ENCODE assay signal across 1 cellular context in the genomic region with DNA sequence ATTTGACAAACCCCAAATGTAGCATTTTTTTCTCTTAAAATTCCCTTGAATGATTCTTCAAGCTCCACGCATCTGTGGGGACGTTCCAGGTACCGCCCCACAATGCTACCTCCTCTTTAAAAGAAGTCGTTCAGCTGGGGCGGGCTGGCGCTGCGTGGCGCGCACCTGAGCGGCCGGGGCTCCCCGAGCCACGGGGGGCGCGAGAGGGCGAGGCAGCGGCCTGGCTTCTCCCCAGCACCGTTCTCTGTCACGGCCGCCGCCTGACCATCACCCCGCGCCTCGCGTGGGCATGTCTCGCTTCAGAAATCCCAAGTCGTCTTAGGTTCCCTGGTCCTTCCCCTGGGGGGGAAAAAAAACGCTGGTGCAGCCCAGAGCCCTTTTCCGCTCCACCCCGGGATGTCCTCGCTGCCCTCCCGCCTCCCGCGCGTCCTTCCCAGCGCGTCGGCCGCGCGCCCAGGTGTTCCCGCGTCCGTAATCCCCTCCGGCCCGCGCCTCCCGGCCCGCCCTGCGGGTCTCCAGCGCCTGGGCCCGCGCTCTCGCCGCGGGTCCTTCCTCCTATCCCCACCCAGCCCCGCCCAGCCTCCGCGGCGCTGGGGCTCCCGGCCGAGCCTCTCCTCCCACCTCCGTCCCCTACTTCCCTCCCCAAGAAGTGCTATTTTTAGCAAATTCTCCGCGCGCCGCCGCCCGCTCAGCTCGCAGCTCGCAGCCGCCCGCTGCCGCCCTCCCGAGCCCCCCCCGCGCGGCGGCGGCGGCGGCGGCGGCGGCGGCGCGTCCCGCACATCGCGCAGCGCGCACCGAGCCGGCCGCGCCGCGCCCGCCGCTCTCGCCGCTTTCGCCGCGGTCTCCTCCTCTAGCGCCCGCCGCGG.
A peak's percentile ranks its signal among the peaks of the same experiment; 100 is the strongest.
TF ChIP-seq lines count a peak whose summit lies in the region.

No MANE protein-coding gene starts in this region.

TF ChIP-seq in WTC11, 78 proteins besides CTCF, POLR2A, EP300 and RAD21 (continued from another document and continues in another):
- TF ChIP-seq, protein P1, sequence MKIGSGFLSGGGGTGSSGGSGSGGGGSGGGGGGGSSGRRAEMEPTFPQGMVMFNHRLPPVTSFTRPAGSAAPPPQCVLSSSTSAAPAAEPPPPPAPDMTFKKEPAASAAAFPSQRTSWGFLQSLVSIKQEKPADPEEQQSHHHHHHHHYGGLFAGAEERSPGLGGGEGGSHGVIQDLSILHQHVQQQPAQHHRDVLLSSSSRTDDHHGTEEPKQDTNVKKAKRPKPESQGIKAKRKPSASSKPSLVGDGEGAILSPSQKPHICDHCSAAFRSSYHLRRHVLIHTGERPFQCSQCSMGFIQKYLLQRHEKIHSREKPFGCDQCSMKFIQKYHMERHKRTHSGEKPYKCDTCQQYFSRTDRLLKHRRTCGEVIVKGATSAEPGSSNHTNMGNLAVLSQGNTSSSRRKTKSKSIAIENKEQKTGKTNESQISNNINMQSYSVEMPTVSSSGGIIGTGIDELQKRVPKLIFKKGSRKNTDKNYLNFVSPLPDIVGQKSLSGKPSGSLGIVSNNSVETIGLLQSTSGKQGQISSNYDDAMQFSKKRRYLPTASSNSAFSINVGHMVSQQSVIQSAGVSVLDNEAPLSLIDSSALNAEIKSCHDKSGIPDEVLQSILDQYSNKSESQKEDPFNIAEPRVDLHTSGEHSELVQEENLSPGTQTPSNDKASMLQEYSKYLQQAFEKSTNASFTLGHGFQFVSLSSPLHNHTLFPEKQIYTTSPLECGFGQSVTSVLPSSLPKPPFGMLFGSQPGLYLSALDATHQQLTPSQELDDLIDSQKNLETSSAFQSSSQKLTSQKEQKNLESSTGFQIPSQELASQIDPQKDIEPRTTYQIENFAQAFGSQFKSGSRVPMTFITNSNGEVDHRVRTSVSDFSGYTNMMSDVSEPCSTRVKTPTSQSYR (CRISPR knock-in tag; IDR thresholded peaks at IDR 0.05): no peak
- TF ChIP-seq ZNF416 (CRISPR knock-in tag; IDR thresholded peaks at IDR 0.05): no peak
- 0 out of 2 replicates have a peak, but pooled peaks have one; percentile 45 for TF ChIP-seq MYBL2 (CRISPR knock-in tag; IDR thresholded peaks at IDR 0.05)
- TF ChIP-seq GTF2I (CRISPR knock-in tag; conservative IDR thresholded peaks at IDR 0.05): no peak
- TF ChIP-seq TCF7 (CRISPR knock-in tag; IDR thresholded peaks at IDR 0.05; ENCODE audit: low read depth): 0 out of 2 replicates have a peak, but pooled peaks have one; percentile 27
- TF ChIP-seq NFE2L1 (CRISPR knock-in tag; IDR thresholded peaks at IDR 0.05): no peak
- TF ChIP-seq, protein P2, sequence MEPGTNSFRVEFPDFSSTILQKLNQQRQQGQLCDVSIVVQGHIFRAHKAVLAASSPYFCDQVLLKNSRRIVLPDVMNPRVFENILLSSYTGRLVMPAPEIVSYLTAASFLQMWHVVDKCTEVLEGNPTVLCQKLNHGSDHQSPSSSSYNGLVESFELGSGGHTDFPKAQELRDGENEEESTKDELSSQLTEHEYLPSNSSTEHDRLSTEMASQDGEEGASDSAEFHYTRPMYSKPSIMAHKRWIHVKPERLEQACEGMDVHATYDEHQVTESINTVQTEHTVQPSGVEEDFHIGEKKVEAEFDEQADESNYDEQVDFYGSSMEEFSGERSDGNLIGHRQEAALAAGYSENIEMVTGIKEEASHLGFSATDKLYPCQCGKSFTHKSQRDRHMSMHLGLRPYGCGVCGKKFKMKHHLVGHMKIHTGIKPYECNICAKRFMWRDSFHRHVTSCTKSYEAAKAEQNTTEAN (CRISPR knock-in tag; IDR thresholded peaks at IDR 0.05): 0 out of 2 replicates have a peak, but pooled peaks have one; percentile 33
- TF ChIP-seq FOXJ3 (CRISPR knock-in tag; IDR thresholded peaks at IDR 0.05; ENCODE audit: borderline replicate concordance): no peak
- TF ChIP-seq SMAD3 (CRISPR knock-in tag; IDR thresholded peaks at IDR 0.05; ENCODE audit: borderline replicate concordance): no peak
- TF ChIP-seq ESRRA (CRISPR knock-in tag; IDR thresholded peaks at IDR 0.05; ENCODE audit: borderline replicate concordance): no peak
- TF ChIP-seq, protein P3, sequence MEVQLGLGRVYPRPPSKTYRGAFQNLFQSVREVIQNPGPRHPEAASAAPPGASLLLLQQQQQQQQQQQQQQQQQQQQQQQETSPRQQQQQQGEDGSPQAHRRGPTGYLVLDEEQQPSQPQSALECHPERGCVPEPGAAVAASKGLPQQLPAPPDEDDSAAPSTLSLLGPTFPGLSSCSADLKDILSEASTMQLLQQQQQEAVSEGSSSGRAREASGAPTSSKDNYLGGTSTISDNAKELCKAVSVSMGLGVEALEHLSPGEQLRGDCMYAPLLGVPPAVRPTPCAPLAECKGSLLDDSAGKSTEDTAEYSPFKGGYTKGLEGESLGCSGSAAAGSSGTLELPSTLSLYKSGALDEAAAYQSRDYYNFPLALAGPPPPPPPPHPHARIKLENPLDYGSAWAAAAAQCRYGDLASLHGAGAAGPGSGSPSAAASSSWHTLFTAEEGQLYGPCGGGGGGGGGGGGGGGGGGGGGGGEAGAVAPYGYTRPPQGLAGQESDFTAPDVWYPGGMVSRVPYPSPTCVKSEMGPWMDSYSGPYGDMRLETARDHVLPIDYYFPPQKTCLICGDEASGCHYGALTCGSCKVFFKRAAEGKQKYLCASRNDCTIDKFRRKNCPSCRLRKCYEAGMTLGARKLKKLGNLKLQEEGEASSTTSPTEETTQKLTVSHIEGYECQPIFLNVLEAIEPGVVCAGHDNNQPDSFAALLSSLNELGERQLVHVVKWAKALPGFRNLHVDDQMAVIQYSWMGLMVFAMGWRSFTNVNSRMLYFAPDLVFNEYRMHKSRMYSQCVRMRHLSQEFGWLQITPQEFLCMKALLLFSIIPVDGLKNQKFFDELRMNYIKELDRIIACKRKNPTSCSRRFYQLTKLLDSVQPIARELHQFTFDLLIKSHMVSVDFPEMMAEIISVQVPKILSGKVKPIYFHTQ (CRISPR knock-in tag; IDR thresholded peaks at IDR 0.05): no peak
- no peak for TF ChIP-seq ZNF219 (CRISPR knock-in tag; IDR thresholded peaks at IDR 0.05; ENCODE audit: borderline replicate concordance)
- TF ChIP-seq, protein P4, sequence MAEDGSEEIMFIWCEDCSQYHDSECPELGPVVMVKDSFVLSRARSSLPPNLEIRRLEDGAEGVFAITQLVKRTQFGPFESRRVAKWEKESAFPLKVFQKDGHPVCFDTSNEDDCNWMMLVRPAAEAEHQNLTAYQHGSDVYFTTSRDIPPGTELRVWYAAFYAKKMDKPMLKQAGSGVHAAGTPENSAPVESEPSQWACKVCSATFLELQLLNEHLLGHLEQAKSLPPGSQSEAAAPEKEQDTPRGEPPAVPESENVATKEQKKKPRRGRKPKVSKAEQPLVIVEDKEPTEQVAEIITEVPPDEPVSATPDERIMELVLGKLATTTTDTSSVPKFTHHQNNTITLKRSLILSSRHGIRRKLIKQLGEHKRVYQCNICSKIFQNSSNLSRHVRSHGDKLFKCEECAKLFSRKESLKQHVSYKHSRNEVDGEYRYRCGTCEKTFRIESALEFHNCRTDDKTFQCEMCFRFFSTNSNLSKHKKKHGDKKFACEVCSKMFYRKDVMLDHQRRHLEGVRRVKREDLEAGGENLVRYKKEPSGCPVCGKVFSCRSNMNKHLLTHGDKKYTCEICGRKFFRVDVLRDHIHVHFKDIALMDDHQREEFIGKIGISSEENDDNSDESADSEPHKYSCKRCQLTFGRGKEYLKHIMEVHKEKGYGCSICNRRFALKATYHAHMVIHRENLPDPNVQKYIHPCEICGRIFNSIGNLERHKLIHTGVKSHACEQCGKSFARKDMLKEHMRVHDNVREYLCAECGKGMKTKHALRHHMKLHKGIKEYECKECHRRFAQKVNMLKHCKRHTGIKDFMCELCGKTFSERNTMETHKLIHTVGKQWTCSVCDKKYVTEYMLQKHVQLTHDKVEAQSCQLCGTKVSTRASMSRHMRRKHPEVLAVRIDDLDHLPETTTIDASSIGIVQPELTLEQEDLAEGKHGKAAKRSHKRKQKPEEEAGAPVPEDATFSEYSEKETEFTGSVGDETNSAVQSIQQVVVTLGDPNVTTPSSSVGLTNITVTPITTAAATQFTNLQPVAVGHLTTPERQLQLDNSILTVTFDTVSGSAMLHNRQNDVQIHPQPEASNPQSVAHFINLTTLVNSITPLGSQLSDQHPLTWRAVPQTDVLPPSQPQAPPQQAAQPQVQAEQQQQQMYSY (CRISPR knock-in tag; IDR thresholded peaks at IDR 0.05): peak; percentile 51; the same call in 1 of the 2 replicates
- TF ChIP-seq ELF4 (CRISPR knock-in tag; IDR thresholded peaks at IDR 0.05; ENCODE audit: low read depth): no peak
- TF ChIP-seq NR1H2 (CRISPR knock-in tag; IDR thresholded peaks at IDR 0.05): no peak
- no peak for TF ChIP-seq ZNF232 (CRISPR knock-in tag; IDR thresholded peaks at IDR 0.05)
- TF ChIP-seq, protein P5, sequence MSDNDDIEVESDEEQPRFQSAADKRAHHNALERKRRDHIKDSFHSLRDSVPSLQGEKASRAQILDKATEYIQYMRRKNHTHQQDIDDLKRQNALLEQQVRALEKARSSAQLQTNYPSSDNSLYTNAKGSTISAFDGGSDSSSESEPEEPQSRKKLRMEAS (CRISPR knock-in tag; IDR thresholded peaks at IDR 0.05): 0 out of 2 replicates have a peak, but pooled peaks have one; percentile 13
- no peak for TF ChIP-seq EMX1 (CRISPR knock-in tag; IDR thresholded peaks at IDR 0.05)
- TF ChIP-seq, protein P6, sequence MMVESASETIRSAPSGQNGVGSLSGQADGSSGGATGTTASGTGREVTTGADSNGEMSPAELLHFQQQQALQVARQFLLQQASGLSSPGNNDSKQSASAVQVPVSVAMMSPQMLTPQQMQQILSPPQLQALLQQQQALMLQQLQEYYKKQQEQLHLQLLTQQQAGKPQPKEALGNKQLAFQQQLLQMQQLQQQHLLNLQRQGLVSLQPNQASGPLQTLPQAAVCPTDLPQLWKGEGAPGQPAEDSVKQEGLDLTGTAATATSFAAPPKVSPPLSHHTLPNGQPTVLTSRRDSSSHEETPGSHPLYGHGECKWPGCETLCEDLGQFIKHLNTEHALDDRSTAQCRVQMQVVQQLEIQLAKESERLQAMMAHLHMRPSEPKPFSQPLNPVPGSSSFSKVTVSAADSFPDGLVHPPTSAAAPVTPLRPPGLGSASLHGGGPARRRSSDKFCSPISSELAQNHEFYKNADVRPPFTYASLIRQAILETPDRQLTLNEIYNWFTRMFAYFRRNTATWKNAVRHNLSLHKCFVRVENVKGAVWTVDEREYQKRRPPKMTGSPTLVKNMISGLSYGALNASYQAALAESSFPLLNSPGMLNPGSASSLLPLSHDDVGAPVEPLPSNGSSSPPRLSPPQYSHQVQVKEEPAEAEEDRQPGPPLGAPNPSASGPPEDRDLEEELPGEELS (CRISPR knock-in tag; IDR thresholded peaks at IDR 0.05): no peak
- TF ChIP-seq, protein P7, sequence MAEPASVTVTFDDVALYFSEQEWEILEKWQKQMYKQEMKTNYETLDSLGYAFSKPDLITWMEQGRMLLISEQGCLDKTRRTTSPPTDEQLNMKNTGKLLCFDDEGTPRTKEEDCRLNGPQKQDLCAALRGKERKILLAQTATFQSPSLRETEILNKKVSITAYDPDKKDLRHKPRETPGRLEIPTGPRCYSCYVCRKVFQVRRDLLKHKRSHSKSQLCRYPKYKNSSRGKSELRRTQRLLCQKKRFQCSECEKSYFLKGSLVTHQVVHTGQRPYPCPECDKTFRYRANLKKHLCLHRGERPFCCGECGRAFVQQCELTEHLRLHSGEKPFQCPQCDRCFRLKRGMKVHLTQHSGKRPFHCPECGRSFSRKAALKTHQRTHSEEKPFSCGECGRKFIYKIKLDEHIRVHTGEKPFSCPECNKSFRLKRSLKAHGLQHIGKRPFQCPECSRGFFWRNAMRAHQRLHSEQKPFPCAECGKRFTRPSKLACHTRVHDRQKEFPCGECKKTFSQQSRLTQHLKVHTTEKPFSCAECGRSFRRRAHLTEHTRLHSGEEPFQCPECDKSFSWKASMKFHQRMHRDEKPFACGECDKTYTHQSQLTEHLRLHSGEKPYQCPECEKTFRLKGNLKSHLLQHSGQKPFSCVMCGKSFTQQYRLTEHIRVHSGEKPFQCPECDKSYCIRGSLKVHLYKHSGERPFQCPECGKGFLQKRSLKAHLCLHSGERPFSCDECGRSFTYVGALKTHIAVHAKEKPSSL (CRISPR knock-in tag; conservative IDR thresholded peaks at IDR 0.05): no peak
- TF ChIP-seq, protein P8, sequence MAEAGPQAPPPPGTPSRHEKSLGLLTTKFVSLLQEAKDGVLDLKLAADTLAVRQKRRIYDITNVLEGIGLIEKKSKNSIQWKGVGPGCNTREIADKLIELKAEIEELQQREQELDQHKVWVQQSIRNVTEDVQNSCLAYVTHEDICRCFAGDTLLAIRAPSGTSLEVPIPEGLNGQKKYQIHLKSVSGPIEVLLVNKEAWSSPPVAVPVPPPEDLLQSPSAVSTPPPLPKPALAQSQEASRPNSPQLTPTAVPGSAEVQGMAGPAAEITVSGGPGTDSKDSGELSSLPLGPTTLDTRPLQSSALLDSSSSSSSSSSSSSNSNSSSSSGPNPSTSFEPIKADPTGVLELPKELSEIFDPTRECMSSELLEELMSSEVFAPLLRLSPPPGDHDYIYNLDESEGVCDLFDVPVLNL (CRISPR knock-in tag; IDR thresholded peaks at IDR 0.05; ENCODE audit: borderline replicate concordance, low read depth): no peak
- TF ChIP-seq, protein P9, sequence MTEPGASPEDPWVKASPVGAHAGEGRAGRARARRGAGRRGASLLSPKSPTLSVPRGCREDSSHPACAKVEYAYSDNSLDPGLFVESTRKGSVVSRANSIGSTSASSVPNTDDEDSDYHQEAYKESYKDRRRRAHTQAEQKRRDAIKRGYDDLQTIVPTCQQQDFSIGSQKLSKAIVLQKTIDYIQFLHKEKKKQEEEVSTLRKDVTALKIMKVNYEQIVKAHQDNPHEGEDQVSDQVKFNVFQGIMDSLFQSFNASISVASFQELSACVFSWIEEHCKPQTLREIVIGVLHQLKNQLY (CRISPR knock-in tag; IDR thresholded peaks at IDR 0.05): no peak
- TF ChIP-seq CREM (CRISPR knock-in tag; IDR thresholded peaks at IDR 0.05): no peak
- TF ChIP-seq IRF2 (CRISPR knock-in tag; IDR thresholded peaks at IDR 0.05; ENCODE audit: borderline replicate concordance, low read depth): no peak
- TF ChIP-seq RORB (CRISPR knock-in tag; IDR thresholded peaks at IDR 0.05): no peak
- no peak for TF ChIP-seq TEAD1 (CRISPR knock-in tag; IDR thresholded peaks at IDR 0.05)
- no peak for TF ChIP-seq CREB1 (CRISPR knock-in tag; IDR thresholded peaks at IDR 0.05)
- TF ChIP-seq, protein P10, sequence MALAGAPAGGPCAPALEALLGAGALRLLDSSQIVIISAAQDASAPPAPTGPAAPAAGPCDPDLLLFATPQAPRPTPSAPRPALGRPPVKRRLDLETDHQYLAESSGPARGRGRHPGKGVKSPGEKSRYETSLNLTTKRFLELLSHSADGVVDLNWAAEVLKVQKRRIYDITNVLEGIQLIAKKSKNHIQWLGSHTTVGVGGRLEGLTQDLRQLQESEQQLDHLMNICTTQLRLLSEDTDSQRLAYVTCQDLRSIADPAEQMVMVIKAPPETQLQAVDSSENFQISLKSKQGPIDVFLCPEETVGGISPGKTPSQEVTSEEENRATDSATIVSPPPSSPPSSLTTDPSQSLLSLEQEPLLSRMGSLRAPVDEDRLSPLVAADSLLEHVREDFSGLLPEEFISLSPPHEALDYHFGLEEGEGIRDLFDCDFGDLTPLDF (CRISPR knock-in tag; IDR thresholded peaks at IDR 0.05): no peak
- no peak for TF ChIP-seq ZNF138 (CRISPR knock-in tag; conservative IDR thresholded peaks at IDR 0.05)
- no peak for TF ChIP-seq SMAD4 (CRISPR knock-in tag; IDR thresholded peaks at IDR 0.05)
- 0 out of 2 replicates have a peak, but pooled peaks have one; percentile 35 for TF ChIP-seq CBFB (CRISPR knock-in tag; IDR thresholded peaks at IDR 0.05; ENCODE audit: low read depth)
- 0 out of 2 replicates have a peak, but pooled peaks have one; percentile 11 for TF ChIP-seq ETV6 (CRISPR knock-in tag; IDR thresholded peaks at IDR 0.05)
